In the genomic region with DNA sequence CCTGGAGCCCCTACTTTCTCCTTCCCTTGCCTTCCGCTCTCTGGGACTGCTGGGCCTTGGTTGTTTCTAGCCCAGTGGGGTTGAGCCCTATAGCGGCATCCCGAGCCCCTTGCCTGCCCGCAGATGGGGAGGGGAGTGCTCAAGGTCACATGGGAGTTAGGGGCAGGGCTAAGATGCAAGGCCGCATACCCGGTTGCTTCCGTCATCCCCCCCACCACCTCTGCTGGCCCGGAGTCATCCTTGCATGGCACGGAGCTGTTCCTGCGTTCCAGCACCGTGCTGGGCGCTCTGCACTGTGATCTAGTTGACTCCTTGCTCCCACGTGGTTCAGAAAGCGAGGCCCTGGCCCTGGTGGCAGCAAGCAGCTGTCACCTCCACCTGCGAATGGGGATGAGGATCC, we compare ENCODE assay signal across 1 cellular context.
TF ChIP-seq lines count a peak whose summit lies in the region.

No MANE protein-coding gene starts in this region.

TF ChIP-seq in K562, 482 proteins besides CTCF, POLR2A, EP300 and RAD21:
- TF ChIP-seq, protein P1, sequence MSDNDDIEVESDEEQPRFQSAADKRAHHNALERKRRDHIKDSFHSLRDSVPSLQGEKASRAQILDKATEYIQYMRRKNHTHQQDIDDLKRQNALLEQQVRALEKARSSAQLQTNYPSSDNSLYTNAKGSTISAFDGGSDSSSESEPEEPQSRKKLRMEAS (CRISPR knock-in tag; IDR thresholded peaks at IDR 0.05): peak; percentile 19; the same call in 1 of the 2 replicates
- TF ChIP-seq FUS (optimal IDR thresholded peaks at IDR 0.05; ENCODE audit: low read depth, low read length) (no peak), ELF4 (CRISPR knock-in tag; IDR thresholded peaks at IDR 0.05) (no peak), SNIP1 (IDR thresholded peaks at IDR 0.05; ENCODE audit: low read depth) (no peak), MXI1 (IDR thresholded peaks at IDR 0.05; ENCODE audit: low read depth, low read length) (no peak), SRF (CRISPR knock-in tag; IDR thresholded peaks at IDR 0.05) (no peak)
- TF ChIP-seq, protein P2, sequence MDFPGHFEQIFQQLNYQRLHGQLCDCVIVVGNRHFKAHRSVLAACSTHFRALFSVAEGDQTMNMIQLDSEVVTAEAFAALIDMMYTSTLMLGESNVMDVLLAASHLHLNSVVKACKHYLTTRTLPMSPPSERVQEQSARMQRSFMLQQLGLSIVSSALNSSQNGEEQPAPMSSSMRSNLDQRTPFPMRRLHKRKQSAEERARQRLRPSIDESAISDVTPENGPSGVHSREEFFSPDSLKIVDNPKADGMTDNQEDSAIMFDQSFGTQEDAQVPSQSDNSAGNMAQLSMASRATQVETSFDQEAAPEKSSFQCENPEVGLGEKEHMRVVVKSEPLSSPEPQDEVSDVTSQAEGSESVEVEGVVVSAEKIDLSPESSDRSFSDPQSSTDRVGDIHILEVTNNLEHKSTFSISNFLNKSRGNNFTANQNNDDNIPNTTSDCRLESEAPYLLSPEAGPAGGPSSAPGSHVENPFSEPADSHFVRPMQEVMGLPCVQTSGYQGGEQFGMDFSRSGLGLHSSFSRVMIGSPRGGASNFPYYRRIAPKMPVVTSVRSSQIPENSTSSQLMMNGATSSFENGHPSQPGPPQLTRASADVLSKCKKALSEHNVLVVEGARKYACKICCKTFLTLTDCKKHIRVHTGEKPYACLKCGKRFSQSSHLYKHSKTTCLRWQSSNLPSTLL (IDR thresholded peaks at IDR 0.05): no peak
